ENCODE assay signal across 19 cellular contexts in genomic region chr14:22544881-22545420, GRCh38. TPM values are rescaled to one million over a fixed set of nuclear protein-coding genes. Genes with fewer than 3 reads are reported as not detected.
A peak's percentile ranks its signal among the peaks of the same experiment; 100 is the strongest.
DNase-seq lines count a peak whose midpoint lies in the region; ATAC-seq and TF ChIP-seq lines count a peak whose summit lies in the region.
"Had no signal": no experiment of that assay in that cellular context is flagged by ENCODE, and none has a peak within 500 bp of the region (broad histone marks: within the 10 kb centered on the region; RNA-seq: fewer than 3 reads in every experiment).

No MANE protein-coding gene starts in this region.

- H3K27ac ChIP-seq in colonic mucosa: peak overlapping the region; percentile 54

- H3K27me3 ChIP-seq in colonic mucosa: no peaks in the 10 kb centered on the region
- H3K27me3 ChIP-seq: sigmoid colon, uterus had no signal

- H3K4me1 Mint-ChIP-seq in activated naive CD4-positive, alpha-beta T cell treated with anti-CD3 and anti-CD28 coated beads for 36 hours (ENCODE audit: low read depth): peaks cover 90% of the 10 kb centered on the region
- H3K4me1 Mint-ChIP-seq in T-cell: peaks cover 95 to 100% (median 98%) of the 10 kb centered on the region in 3 donors
- peaks cover 100% of the 10 kb centered on the region for H3K4me1 Mint-ChIP-seq in stimulated activated naive CD8-positive, alpha-beta T cell treated with anti-CD3 and anti-CD28 coated beads, Interleukin-15, amount 100 ng/mL, for 72 hours

- POLR2A ChIA-PET in T-cell (lab: Charles Lee): interaction anchor here (0.6 to 2.1 kb wide), 5 partner anchors 10 to 42 kb away, joined by 3 to 9 read pairs (median 3); no protein-coding TSS in a partner anchor

- H3K27ac Mint-ChIP-seq in activated naive CD4-positive, alpha-beta T cell treated with anti-CD3 and anti-CD28 coated beads for 36 hours: peak overlapping the region; percentile 98
- H3K27ac Mint-ChIP-seq in T-cell: peak overlapping the region; percentile 98 to 99
- peak overlapping the region; percentile 92 to 96 for H3K27ac Mint-ChIP-seq in stimulated activated naive CD8-positive, alpha-beta T cell treated with anti-CD3 and anti-CD28 coated beads, Interleukin-15, amount 100 ng/mL, for 72 hours
- H3K27ac Mint-ChIP-seq: H9 had no signal

- H3K9me3 Mint-ChIP-seq in activated naive CD4-positive, alpha-beta T cell treated with anti-CD3 and anti-CD28 coated beads for 36 hours: no peaks in the 10 kb centered on the region
- H3K9me3 Mint-ChIP-seq in T-cell: no peaks in the 10 kb centered on the region
- H3K9me3 Mint-ChIP-seq in stimulated activated naive CD8-positive, alpha-beta T cell treated with anti-CD3 and anti-CD28 coated beads, Interleukin-15, amount 100 ng/mL, for 72 hours: no peaks in the 10 kb centered on the region
- H3K9me3 Mint-ChIP-seq: H9 had no signal

- H3K9me3 ChIP-seq in colonic mucosa: no peaks in the 10 kb centered on the region
- H3K9me3 ChIP-seq: sigmoid colon, uterus had no signal

- H3K36me3 ChIP-seq in colonic mucosa: no peaks in the 10 kb centered on the region
- H3K36me3 ChIP-seq: sigmoid colon, uterus had no signal

- H3K4me3 Mint-ChIP-seq in activated naive CD4-positive, alpha-beta T cell treated with anti-CD3 and anti-CD28 coated beads for 36 hours: peak overlapping the region; percentile 67
- H3K4me3 Mint-ChIP-seq in T-cell: peak overlapping the region; percentile 72 to 86 (median 77)
- H3K4me3 Mint-ChIP-seq in stimulated activated naive CD8-positive, alpha-beta T cell treated with anti-CD3 and anti-CD28 coated beads, Interleukin-15, amount 100 ng/mL, for 72 hours: peak overlapping the region; percentile 80 to 83
- H3K4me3 Mint-ChIP-seq: H9 had no signal

- no peaks in the 10 kb centered on the region for H3K27me3 Mint-ChIP-seq in activated naive CD4-positive, alpha-beta T cell treated with anti-CD3 and anti-CD28 coated beads for 36 hours (ENCODE audit: low read depth)
- no peaks in the 10 kb centered on the region for H3K27me3 Mint-ChIP-seq in T-cell
- H3K27me3 Mint-ChIP-seq in stimulated activated naive CD8-positive, alpha-beta T cell treated with anti-CD3 and anti-CD28 coated beads, Interleukin-15, amount 100 ng/mL, for 72 hours: no peaks in the 10 kb centered on the region

- H3K9ac ChIP-seq in colonic mucosa (ENCODE audit: low read depth in 2 of 2, low read length in 2 of 2): no peak overlapping the region

- H3K4me3 ChIP-seq in colonic mucosa: no peak overlapping the region
- H3K4me3 ChIP-seq: sigmoid colon, uterus had no signal

- no peak for TF ChIP-seq CTCF in colonic mucosa (IDR thresholded peaks at IDR 0.05)

- ATAC-seq in T-cell (replicated peaks in 1 of 4): no peak
- no peak for ATAC-seq in stimulated activated naive CD8-positive, alpha-beta T cell treated with anti-CD3 and anti-CD28 coated beads, Interleukin-15, amount 100 ng/mL, for 72 hours
- no peak for ATAC-seq in GM21619 (IDR thresholded peaks at IDR 0.05; ENCODE audit: unreplicated experiment)
- ATAC-seq: esophagus mucosa had no signal

- H3K4me1 ChIP-seq in colonic mucosa: no peaks in the 10 kb centered on the region
- H3K4me1 ChIP-seq: sigmoid colon, uterus had no signal

- CTCF ChIA-PET in activated naive CD4-positive, alpha-beta T cell treated with anti-CD3 and anti-CD28 coated beads for 36 hours (lab: Charles Lee): interaction anchor here (0.6 to 3.1 kb wide), 9 partner anchors 11 to 631 kb away, joined by 3 to 18 read pairs (median 3); no protein-coding TSS in a partner anchor
- CTCF ChIA-PET in T-cell (lab: Charles Lee): interaction anchor here in 1 of 2 donors (0.5 to 1.7 kb wide), 5 partner anchors 11 to 699 kb away, joined by 3 to 6 read pairs (median 5); no protein-coding TSS in a partner anchor

- H3K36me3 Mint-ChIP-seq in activated naive CD4-positive, alpha-beta T cell treated with anti-CD3 and anti-CD28 coated beads for 36 hours (ENCODE audit: low read depth): peaks cover 96% of the 10 kb centered on the region
- H3K36me3 Mint-ChIP-seq in T-cell: peaks cover 91% of the 10 kb centered on the region

- DNase-seq in activated naive CD4-positive, alpha-beta T cell treated with anti-CD3 and anti-CD28 coated beads for 36 hours: no peak
- DNase-seq in activated naive CD4-positive, alpha-beta T cell treated with Interleukin-2 at 50 U/mL for 16 hours: no peak
- no peak for DNase-seq in T-cell
- DNase-seq in colonic mucosa: no peak
- DNase-seq in stimulated activated naive CD8-positive, alpha-beta T cell treated with anti-CD3 and anti-CD28 coated beads, Interleukin-15, amount 100 ng/mL, for 72 hours: no peak
- no peak for DNase-seq in kidney glomerular epithelial cell (lab: John Stamatoyannopoulos, UW)
- DNase-seq in mucosa of gallbladder (ENCODE audit: low spot score): no peak
- DNase-seq: cortex of kidney; GF-D8; glutamatergic neuron; H9; NCI-H2081 treated with DMSO at 0.1 percent for 48 hours; NCI-H524 treated with DMSO at 0.1 percent for 48 hours; occipital lobe; sigmoid colon; stimulated activated naive CD4-positive, alpha-beta T cell; uterus had no signal

- intact Hi-C loops in activated naive CD4-positive, alpha-beta T cell treated with anti-CD3 and anti-CD28 coated beads for 36 hours (cut with micrococcal nuclease): no loop called here
- intact Hi-C loops in colonic mucosa (cut with DNase I): no loop called here

RNA-seq across cellular contexts. Expression of gene DAD1, which starts 44.1 kb away (rescaled TPM):
- 100 to 1,000 TPM; 219 to 226 TPM for total RNA-seq in activated naive CD4-positive, alpha-beta T cell treated with anti-CD3 and anti-CD28 coated beads for 36 hours
- total RNA-seq in T-cell (100 to 1,000 TPM in 4 of 5 donors, 10 to 100 TPM in 1; 80.9 to 127 (median 113) TPM), colonic mucosa (100 to 1,000 TPM; 163 to 219 TPM), mucosa of gallbladder (235 TPM)

RNA-seq across cellular contexts. Expression of gene ABHD4, which starts 53.1 kb away (rescaled TPM):
- total RNA-seq in activated naive CD4-positive, alpha-beta T cell treated with anti-CD3 and anti-CD28 coated beads for 36 hours: 10 to 100 TPM; 11.1 to 11.9 TPM
- 10 to 100 TPM; 10.1 to 20.9 (median 17.3) TPM for total RNA-seq in T-cell
- total RNA-seq in colonic mucosa: 10 to 100 TPM; 14.5 to 32.4 TPM
- 77.2 TPM for total RNA-seq in mucosa of gallbladder
